In the genomic region with DNA sequence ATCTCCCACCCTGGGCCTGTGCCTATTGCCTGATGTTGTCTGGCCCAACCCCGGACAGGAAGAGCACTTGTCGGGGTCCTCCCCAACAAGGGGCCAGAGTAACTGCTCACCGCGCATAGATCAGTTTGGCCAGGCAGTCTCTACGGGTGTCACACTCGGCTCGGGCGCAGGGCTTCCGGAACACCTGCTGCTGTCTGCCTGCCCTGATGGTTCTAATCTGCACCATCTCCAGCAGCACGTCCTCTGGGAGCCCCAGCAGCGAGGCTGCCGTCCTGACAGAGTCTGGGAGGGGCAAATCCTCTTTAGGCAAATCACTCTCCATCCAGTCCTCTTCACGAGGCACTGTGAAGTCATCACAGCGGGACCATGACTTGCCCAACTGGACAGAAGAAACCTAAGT, we compare ENCODE assay signal across 19 cellular contexts.
"Had no signal": no experiment of that assay in that cellular context is flagged by ENCODE, and none has a peak within 500 bp of the region (broad histone marks: within the 10 kb centered on the region; RNA-seq: fewer than 3 reads in every experiment).

No MANE protein-coding gene starts in this region.

- DNase-seq: activated CD4-positive, alpha-beta memory T cell treated with anti-CD3 and anti-CD28 coated beads for 36 hours; activated CD4-positive, alpha-beta T cell treated with anti-CD3 and anti-CD28 coated beads for 1 hour; activated naive CD4-positive, alpha-beta T cell treated with anti-CD3 and anti-CD28 coated beads for 36 hours; activated T-cell treated with anti-CD3 and anti-CD28 coated beads, Interleukin-2, amount 50 U/mL, for 1 hour; aorta; cerebellar nuclear complex; cortex of kidney; effector CD4-positive, alpha-beta T cell; left cardiac atrium; mesendoderm; naive thymus-derived CD8-positive, alpha-beta T cell; pancreas; sigmoid colon; stimulated activated CD4-positive, alpha-beta T cell treated with anti-CD3 and anti-CD28 coated beads, Interleukin-4, amount 100 ng/mL, for 24 hours; stimulated activated naive B cell treated with anti-CD40 and anti-IgM and Interleukin-4, amounts not matched to agents 10 μg/mL and 1 μg/mL and 100 μg/mL, for 72 hours; upper lobe of right lung had no signal

- H3K27ac ChIP-seq: esophagus muscularis mucosa, neutrophil, pancreas, sigmoid colon, thoracic aorta, upper lobe of right lung had no signal

- ATAC-seq: left cardiac atrium; naive thymus-derived CD8-positive, alpha-beta T cell; pancreas; stimulated activated naive B cell treated with anti-CD40 and anti-IgM and Interleukin-4, amounts not matched to agents 10 μg/mL and 1 μg/mL and 100 μg/mL, for 72 hours; upper lobe of right lung had no signal

- H3K4me3 ChIP-seq: esophagus muscularis mucosa, pancreas, sigmoid colon, thoracic aorta, upper lobe of right lung had no signal
